Comparison of ENCODE assay signal across 9 cellular contexts in the genomic region with DNA sequence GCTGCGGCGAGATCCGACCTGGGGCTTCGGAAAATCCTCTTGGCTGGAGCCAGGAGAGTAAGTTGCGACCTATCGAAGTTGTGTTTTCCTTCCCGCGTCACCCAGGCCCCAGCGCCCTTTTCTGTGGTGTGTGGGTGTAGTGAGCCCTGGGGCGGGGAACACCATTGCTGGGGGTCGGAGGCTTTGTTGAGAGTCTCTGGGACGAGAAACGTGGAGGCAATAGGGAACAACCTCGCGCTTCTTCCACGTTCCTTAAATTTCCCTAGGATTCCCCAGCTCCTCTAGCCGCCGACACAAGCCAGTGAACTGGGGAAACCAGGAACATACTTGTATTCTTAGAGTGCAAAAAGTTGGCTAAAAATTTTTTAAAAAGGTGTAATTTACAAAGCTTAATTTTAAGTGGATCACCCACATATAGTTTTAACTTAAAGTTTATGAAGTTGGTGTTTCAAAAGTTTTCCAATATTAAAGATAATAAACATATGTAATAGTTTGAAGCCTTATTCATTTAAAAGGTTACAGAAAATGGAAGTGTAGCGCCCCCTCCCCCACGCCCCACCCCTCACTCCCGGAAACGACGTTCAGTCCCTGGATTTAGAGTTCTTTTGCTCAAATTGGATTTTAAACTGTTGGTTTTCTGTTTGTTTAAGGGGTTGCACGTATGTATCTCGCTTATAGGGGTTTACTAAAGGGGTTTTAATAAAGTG. TPM values are rescaled to one million over a fixed set of nuclear protein-coding genes. Genes with fewer than 3 reads are reported as not detected.
DNase-seq lines count a peak whose midpoint lies in the region; ATAC-seq and TF ChIP-seq lines count a peak whose summit lies in the region.
"Had no signal": no experiment of that assay in that cellular context is flagged by ENCODE, and none has a peak within 500 bp of the region (broad histone marks: within the 10 kb centered on the region; RNA-seq: fewer than 3 reads in every experiment).

No MANE protein-coding gene starts in this region.

- H4K20me1 ChIP-seq in osteoblast (ENCODE audit: insufficient read depth, low read length) = no peaks in the 10 kb centered on the region

- peak; percentile 5 for ATAC-seq in GM21723 (IDR thresholded peaks at IDR 0.05; ENCODE audit: unreplicated experiment)

- H3K79me2 ChIP-seq in osteoblast (ENCODE audit: insufficient read depth, low read length) = no peaks in the 10 kb centered on the region

- peak; percentile 20 for DNase-seq in COLO668 (lab: John Stamatoyannopoulos, UW; ENCODE audit: unreplicated experiment)
- DNase-seq in NCI-H82 treated with DMSO at 0.1 percent for 48 hours (lab: John Stamatoyannopoulos, UW; ENCODE audit: unreplicated experiment) = peak; percentile 3
- DNase-seq in epithelial cell of prostate (ENCODE audit: low read depth, low spot score) = no peak
- DNase-seq in osteoblast (ENCODE audit: insufficient read length, low spot score, missing footprints) = peak; percentile 73
- no peak for DNase-seq in NCI-H2196 (lab: John Stamatoyannopoulos, UW; ENCODE audit: unreplicated experiment)
- no peak for DNase-seq in NCI-H2029 (lab: John Stamatoyannopoulos, UW)
- no peak for DNase-seq in middle frontal gyrus (ENCODE audit: extremely low spot score, low spot score)

- peak overlapping the region; percentile 72 for H2AFZ ChIP-seq in osteoblast (ENCODE audit: low read length)

- peak overlapping the region; percentile 65 for H3K4me2 ChIP-seq in osteoblast (ENCODE audit: insufficient read depth, low read length)

- no peaks in the 10 kb centered on the region for H3K36me3 ChIP-seq in osteoblast (ENCODE audit: insufficient read depth, low read length)

- H3K27me3 ChIP-seq in osteoblast (ENCODE audit: insufficient read depth, low read length) = peaks cover 21% of the 10 kb centered on the region

- no peaks in the 10 kb centered on the region for H3K9me3 ChIP-seq in osteoblast (ENCODE audit: low read depth, low read length)

- peak overlapping the region; percentile 75 for H3K27ac ChIP-seq in epithelial cell of prostate
- H3K27ac ChIP-seq in osteoblast (ENCODE audit: low read depth, low read length) = no peak overlapping the region

- no peak for TF ChIP-seq CTCF in osteoblast (IDR thresholded peaks at IDR 0.05; ENCODE audit: extremely low read depth, low read depth, low read length)

- H3K4me1 ChIP-seq in osteoblast (ENCODE audit: insufficient read depth, low read length) = peaks cover 2% of the 10 kb centered on the region

- peak overlapping the region; percentile 71 for H3K4me3 ChIP-seq in osteoblast (ENCODE audit: insufficient read depth, low read length)

RNA-seq across cellular contexts. Expression of gene DSG2, which starts 0.6 kb away (rescaled TPM):
- 9.0 and 21.2 TPM in 2 replicates for total RNA-seq in osteoblast

RNA-seq across cellular contexts. Expression of gene DSG3, which starts 51.1 kb away (rescaled TPM):
- total RNA-seq in osteoblast = 1.4 and 1.8 TPM in 2 replicates
- total RNA-seq: HT1080 had no signal

Comparison
In these comparisons a context has a peak if more than half of its experiments do, and no peak if none do; other contexts are left out.
1. DNase-seq: peak in COLO668 (single experiment), NCI-H82 treated with DMSO at 0.1 percent for 48 hours (single experiment) and osteoblast (single experiment); none in epithelial cell of prostate (single experiment), NCI-H2196 (single experiment), NCI-H2029 (single experiment) and middle frontal gyrus (single experiment).